Comparison of ENCODE assay signal across 13 cellular contexts in genomic region chr4:39931441-39931901, GRCh38. TPM values are rescaled to one million over a fixed set of nuclear protein-coding genes. Genes with fewer than 3 reads are reported as not detected.
DNase-seq lines count a peak whose midpoint lies in the region; ATAC-seq and TF ChIP-seq lines count a peak whose summit lies in the region.
"Had no signal": no experiment of that assay in that cellular context is flagged by ENCODE, and none has a peak within 500 bp of the region (broad histone marks: within the 10 kb centered on the region; RNA-seq: fewer than 3 reads in every experiment).

No MANE protein-coding gene starts in this region.

- intact Hi-C loops in mucosa of descending colon (cut with DNase I, micrococcal nuclease), result no loop called here

- no peaks in the 10 kb centered on the region for H3K27me3 Mint-ChIP-seq in T-helper 17 cell

- no peak overlapping the region for H3K4me3 ChIP-seq in mucosa of descending colon

- no peaks in the 10 kb centered on the region for H3K36me3 Mint-ChIP-seq in T-helper 17 cell (ENCODE audit: low read depth)

- DNase-seq in Caki2 (ENCODE audit: low read depth) (peak; percentile 39), T-helper 17 cell (no peak), mucosa of descending colon (peak in 1 of 3 donors; percentile 28), NCI-H446 (lab: John Stamatoyannopoulos, UW) (no peak), hippocampal formation (lab: John Stamatoyannopoulos, UW) (no peak), NCI-H2107 treated with DMSO at 0.1 percent for 48 hours (lab: John Stamatoyannopoulos, UW; ENCODE audit: unreplicated experiment) (no peak), GM19238 (ENCODE audit: insufficient read length, low spot score) (no peak)
- DNase-seq: cerebellar nuclear complex, DMS153, NCI-H2227 treated with DMSO at 0.1 percent for 48 hours, occipital lobe, trophoblast cell had no signal

- H3K36me3 ChIP-seq in mucosa of descending colon (ENCODE audit: low read depth), result no peaks in the 10 kb centered on the region

- peaks cover 16% of the 10 kb centered on the region for H3K4me1 ChIP-seq in mucosa of descending colon (ENCODE audit: low read depth)

- TF ChIP-seq CTCF in mucosa of descending colon (IDR thresholded peaks at IDR 0.05), result no peak

- in situ Hi-C loops in Caki2 (cut with HindIII; ENCODE audit: low pct_unique_long_range_greater_than_20kb, low sequenced_read_pairs), result no loop called here

- no peaks in the 10 kb centered on the region for H3K9me3 ChIP-seq in T-helper 17 cell (ENCODE audit: control insufficient read depth, low read length, poor library complexity, severe bottlenecking)
- H3K9me3 ChIP-seq in mucosa of descending colon, result no peaks in the 10 kb centered on the region

- peak overlapping the region; percentile 89 for H3K27ac Mint-ChIP-seq in T-helper 17 cell

- H3K4me3 Mint-ChIP-seq in T-helper 17 cell, result no peak overlapping the region

- peaks cover 39% of the 10 kb centered on the region for H3K4me1 Mint-ChIP-seq in T-helper 17 cell

- peak; percentile 59 for ATAC-seq in GM19395 (IDR thresholded peaks at IDR 0.05; ENCODE audit: unreplicated experiment)
- peak; percentile 39 for ATAC-seq in T-helper 17 cell
- peak; percentile 89 for ATAC-seq in mucosa of descending colon

RNA-seq across cellular contexts. Expression of gene PDS5A, which starts 46.2 kb away (rescaled TPM):
- 31.3 and 42.3 TPM in 2 replicates for total RNA-seq in Caki2 (2014; rRNA removed; shearing (Covaris generic); ENCODE audit: low replicate concordance)
- 100 to 1,000 TPM; 102 to 109 TPM for total RNA-seq in T-helper 17 cell
- total RNA-seq in mucosa of descending colon, result 10 to 100 TPM; 53.4 to 68.3 (median 64.7) TPM

Comparison
In these comparisons a context has a peak if more than half of its experiments do, and no peak if none do; other contexts are left out.
1. ATAC-seq: peak in every context shown above with its lines; median percentile 89 in mucosa of descending colon; 59 in GM19395; 39 in T-helper 17 cell.